ENCODE assay signal across 11 cellular contexts in genomic region chr2:127313359-127313758, GRCh38. TPM values are rescaled to one million over a fixed set of nuclear protein-coding genes. Genes with fewer than 3 reads are reported as not detected.
A peak's percentile ranks its signal among the peaks of the same experiment; 100 is the strongest.
DNase-seq lines count a peak whose midpoint lies in the region; ATAC-seq, FAIRE-seq and TF ChIP-seq lines count a peak whose summit lies in the region.
"Had no signal": no experiment of that assay in that cellular context is flagged by ENCODE, and none has a peak within 500 bp of the region (broad histone marks: within the 10 kb centered on the region; RNA-seq: fewer than 3 reads in every experiment).

No MANE protein-coding gene starts in this region.

- H3K27ac ChIP-seq in small intestine (ENCODE audit: low read depth in 1 of 2, low read length in 1 of 2) (no peak overlapping the region), WERI-Rb-1 (no peak overlapping the region)
- H3K27ac ChIP-seq: VCaP had no signal

- no peak overlapping the region for H3K4me3 ChIP-seq in small intestine (ENCODE audit: low read depth in 1 of 2, low read length in 2 of 2)
- no peak overlapping the region for H3K4me3 ChIP-seq in WERI-Rb-1 (ENCODE audit: low read depth, low read length)

- peak; percentile 94 for ATAC-seq in HG02763 (IDR thresholded peaks at IDR 0.05; ENCODE audit: unreplicated experiment)
- ATAC-seq in HG03571 (IDR thresholded peaks at IDR 0.05; ENCODE audit: unreplicated experiment), result peak; percentile 95

- no peaks in the 10 kb centered on the region for H3K4me1 ChIP-seq in small intestine (ENCODE audit: control insufficient read depth in 2 of 2, insufficient read depth in 1 of 2, low read depth in 1 of 2, low read length in 1 of 2)

- WGBS in small intestine, 3 donors, result 66 to 72% (median 70%) methylated on average over 4 of the region's 4 CpGs

- FAIRE-seq in GM19239 (lab: Jason Lieb, UNC) (peak; percentile 31), small intestine (lab: Jason Lieb, UNC) (no peak)

- DNase-seq in GM19239 (ENCODE audit: insufficient read length, low spot score), result no peak
- DNase-seq in small intestine, result peak; percentile 14
- DNase-seq in WERI-Rb-1, result no peak
- no peak for DNase-seq in activated effector memory CD4-positive, alpha-beta T cell treated with Interleukin-2 at 50 U/mL for 16 hours
- DNase-seq in A172 (ENCODE audit: low spot score), result no peak
- DNase-seq in HPDE6-E6E7 (ENCODE audit: extremely low spot score), result no peak
- DNase-seq: effector CD4-positive, alpha-beta T cell; NCI-H510A treated with DMSO at 0.1 percent for 48 hours had no signal

- TF ChIP-seq CTCF in WERI-Rb-1 (IDR thresholded peaks at IDR 0.05; ENCODE audit: low read depth, low read length), result no peak

- H3K9me3 ChIP-seq in small intestine (ENCODE audit: control insufficient read depth, low read depth), result no peaks in the 10 kb centered on the region
- H3K9me3 ChIP-seq in WERI-Rb-1 (ENCODE audit: severe bottlenecking), result no peaks in the 10 kb centered on the region

- H3K36me3 ChIP-seq in small intestine (ENCODE audit: control insufficient read depth in 2 of 2, insufficient read depth in 2 of 2, low read length in 2 of 2) (peaks cover 15 to 24% of the 10 kb centered on the region in 2 donors), WERI-Rb-1 (peaks cover 49% of the 10 kb centered on the region)

- no peaks in the 10 kb centered on the region for H3K27me3 ChIP-seq in small intestine (ENCODE audit: control insufficient read depth in 2 of 2, insufficient read depth in 2 of 2, low read length in 2 of 2)
- no peaks in the 10 kb centered on the region for H3K27me3 ChIP-seq in WERI-Rb-1 (ENCODE audit: insufficient read depth, low read depth, severe bottlenecking)

RNA-seq across cellular contexts. Expression of gene ERCC3, which starts 19.4 kb away (rescaled TPM):
- 10 to 100 TPM; 13.8 to 19.7 (median 16.1) TPM for polyA plus RNA-seq in small intestine
- total RNA-seq in A172 (2014; rRNA removed; shearing (Covaris generic)), result 42.1 and 45.5 TPM in 2 replicates
